14 cellular contexts compared by ENCODE assay signal in the genomic region with DNA sequence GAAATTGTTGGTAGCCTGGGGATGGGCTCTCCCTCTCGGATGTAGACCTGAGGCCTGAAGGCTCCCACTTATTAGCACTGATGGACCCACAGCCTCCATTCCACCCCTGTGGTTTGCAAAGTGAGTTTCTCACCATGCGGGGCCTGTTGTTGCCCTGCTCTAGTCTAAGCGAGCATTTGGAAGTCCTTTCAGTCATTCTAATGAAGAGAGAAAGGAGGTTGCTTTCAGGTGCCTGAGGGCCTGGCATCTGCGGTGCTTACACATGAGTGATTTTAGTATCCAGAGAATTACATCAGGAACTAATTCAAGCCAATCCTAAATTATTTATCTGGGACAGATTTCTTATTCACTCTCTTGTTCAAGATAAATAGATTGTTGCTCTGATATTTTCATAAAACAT.
DNase-seq lines count a peak whose midpoint lies in the region; ATAC-seq and TF ChIP-seq lines count a peak whose summit lies in the region.
"Had no signal": no experiment of that assay in that cellular context is flagged by ENCODE, and none has a peak within 500 bp of the region (broad histone marks: within the 10 kb centered on the region; RNA-seq: fewer than 3 reads in every experiment).

No MANE protein-coding gene starts in this region.

- no peaks in the 10 kb centered on the region for H3K36me3 Mint-ChIP-seq in neural progenitor cell

- ATAC-seq in Right ventricle myocardium inferior: no peak
- no peak for ATAC-seq in heart left ventricle
- no peak for ATAC-seq in right lobe of liver

- TF ChIP-seq POLR2A in heart left ventricle (IDR thresholded peaks at IDR 0.05): no peak
- no peak for TF ChIP-seq POLR2A in right lobe of liver (IDR thresholded peaks at IDR 0.05)

- H3K9me3 ChIP-seq in heart left ventricle (no peaks in the 10 kb centered on the region), neural progenitor cell (ENCODE audit: low read depth) (no peaks in the 10 kb centered on the region), right lobe of liver (no peaks in the 10 kb centered on the region), SJCRH30 (replicated peaks) (no peaks in the 10 kb centered on the region)
- H3K9me3 ChIP-seq: Caco-2 had no signal

- peaks cover 5% of the 10 kb centered on the region for H3K4me1 Mint-ChIP-seq in neural progenitor cell

- H3F3A ChIP-seq in neural progenitor cell (ENCODE audit: low read depth): no peaks in the 10 kb centered on the region

- no peak overlapping the region for H3K4me3 Mint-ChIP-seq in neural progenitor cell

- no peaks in the 10 kb centered on the region for H3K79me2 ChIP-seq in neural progenitor cell (ENCODE audit: low read depth)

- WGBS in heart left ventricle, 4 donors: 90 to 98% (median 94%) methylated on average over 4 of the region's 4 CpGs
- 100% methylated on average over 1 of the region's 4 CpGs for WGBS in right lobe of liver (ENCODE audit: insufficient coverage, low coverage, low lambda C conversion rate, missing lambda C conversion rate)

- H3K4me1 ChIP-seq in heart left ventricle (peaks cover 0 to 20% (median 7%) of the 10 kb centered on the region in 12 donors), neural progenitor cell (no peaks in the 10 kb centered on the region), right lobe of liver (peaks cover 0 to 6% (median 1%) of the 10 kb centered on the region in 4 donors), SJCRH30 (no peaks in the 10 kb centered on the region)
- H3K4me1 ChIP-seq: Caco-2 had no signal

- H3K27ac Mint-ChIP-seq in neural progenitor cell: no peak overlapping the region

- TF ChIP-seq CTCF in heart left ventricle (IDR thresholded peaks at IDR 0.05): no peak
- no peak for TF ChIP-seq CTCF in neural progenitor cell (IDR thresholded peaks at IDR 0.05)
- TF ChIP-seq CTCF in right lobe of liver (IDR thresholded peaks at IDR 0.05): no peak

- H3K9ac ChIP-seq in neural progenitor cell: no peak overlapping the region

- DNase-seq in Right ventricle myocardium inferior (ENCODE audit: missing footprints) (peak; percentile 42), heart left ventricle (no peak), NCI-H69 (lab: John Stamatoyannopoulos, UW) (peak; percentile 45), neural progenitor cell (ENCODE audit: low spot score) (no peak), NCI-H226 (no peak), right lobe of liver (no peak), SJCRH30 (no peak)
- DNase-seq in stimulated activated CD4-positive, alpha-beta T cell treated with anti-CD3 and anti-CD28 coated beads, Interleukin-4, amount 100 ng/mL, for 1 hour: no peak
- DNase-seq: Caco-2, DMS79, GDM1, NCI-H187 treated with DMSO at 0.1 percent for 48 hours, NCI-H524 treated with DMSO at 0.1 percent for 48 hours had no signal

- peak overlapping the region in 6 of 12 donors; percentile 5 to 35 (median 24) for H3K27ac ChIP-seq in heart left ventricle
- no peak overlapping the region for H3K27ac ChIP-seq in neural progenitor cell
- peak overlapping the region in 1 of 3 donors; percentile 15 for H3K27ac ChIP-seq in right lobe of liver
- no peak overlapping the region for H3K27ac ChIP-seq in SJCRH30
- H3K27ac ChIP-seq: SK-N-MC had no signal

- H3K27me3 ChIP-seq in heart left ventricle (no peaks in the 10 kb centered on the region), neural progenitor cell (no peaks in the 10 kb centered on the region), right lobe of liver (no peaks in the 10 kb centered on the region), SJCRH30 (peaks cover 8% of the 10 kb centered on the region; the same call in 1 of the 2 replicates)

- H3K9me3 Mint-ChIP-seq in neural progenitor cell: no peaks in the 10 kb centered on the region

- H3K4me2 ChIP-seq in neural progenitor cell: no peak overlapping the region

- intact Hi-C loops in Right ventricle myocardium inferior (cut with DNase I) (no loop called here), heart left ventricle (cut with DNase I) (loop anchor here in 1 of 10 donors (5.0 kb wide), 1 partner anchor 49 kb away; no protein-coding TSS in a partner anchor), right lobe of liver (cut with DNase I) (no loop called here)

- no peaks in the 10 kb centered on the region for H3K36me3 ChIP-seq in heart left ventricle
- H3K36me3 ChIP-seq in neural progenitor cell: no peaks in the 10 kb centered on the region
- no peaks in the 10 kb centered on the region for H3K36me3 ChIP-seq in right lobe of liver
- H3K36me3 ChIP-seq in SJCRH30: no peaks in the 10 kb centered on the region

- H2AFZ ChIP-seq in neural progenitor cell (replicated peaks): peak overlapping the region; percentile 29

- H3K4me3 ChIP-seq in heart left ventricle (no peak overlapping the region), neural progenitor cell (no peak overlapping the region), right lobe of liver (no peak overlapping the region), SJCRH30 (no peak overlapping the region)
- H3K4me3 ChIP-seq: SK-N-MC had no signal

- H4K20me1 ChIP-seq in neural progenitor cell (ENCODE audit: low read depth): no peaks in the 10 kb centered on the region

- H3K27me3 Mint-ChIP-seq in neural progenitor cell (ENCODE audit: insufficient read depth, low read depth): no peaks in the 10 kb centered on the region

Comparison
In these comparisons a context has a peak if more than half of its experiments do, and no peak if none do; other contexts are left out.
1. DNase-seq: peak in Right ventricle myocardium inferior (single experiment) and NCI-H69 (single experiment); none in heart left ventricle (0 of 5), neural progenitor cell (single experiment), NCI-H226 (single experiment), right lobe of liver (0 of 3), stimulated activated CD4-positive, alpha-beta T cell treated with anti-CD3 and anti-CD28 coated beads, Interleukin-4, amount 100 ng/mL, for 1 hour (single experiment) and SJCRH30 (0 of 2).